7 cellular contexts compared by ENCODE assay signal in genomic region chr1:145960468-145961108, GRCh38. TPM values are rescaled to one million over a fixed set of nuclear protein-coding genes. Genes with fewer than 3 reads are reported as not detected.
DNase-seq lines count a peak whose midpoint lies in the region; ATAC-seq, FAIRE-seq and TF ChIP-seq lines count a peak whose summit lies in the region.

No MANE protein-coding gene starts in this region.

- H2AFZ ChIP-seq in endothelial cell of umbilical vein (ENCODE audit: low read depth, low read length): peak overlapping the region; percentile 95

- H3K9ac ChIP-seq in endothelial cell of umbilical vein (replicated peaks; ENCODE audit: extremely low read depth, insufficient read depth, low read length): peak overlapping the region; percentile 53

- no peak for TF ChIP-seq EP300 in stomach (IDR thresholded peaks at IDR 0.05)

- intact Hi-C loops in endothelial cell of umbilical vein (cut with micrococcal nuclease): no loop called here
- intact Hi-C loops in stomach (cut with DNase I; ENCODE audit: low total_unique reads): no loop called here

- FAIRE-seq in endothelial cell of umbilical vein (lab: Jason Lieb, UNC): peak; percentile 87

- no peaks in the 10 kb centered on the region for H3K9me3 ChIP-seq in endothelial cell of umbilical vein (replicated peaks; ENCODE audit: control insufficient read depth, insufficient read depth, low read length)
- no peaks in the 10 kb centered on the region for H3K9me3 ChIP-seq in stomach

- H3K36me3 ChIP-seq in endothelial cell of umbilical vein (ENCODE audit: control insufficient read depth in 2 of 2, extremely low read depth in 1 of 2, insufficient read depth in 2 of 2, low read length in 2 of 2) (no peaks in the 10 kb centered on the region), stomach (no peaks in the 10 kb centered on the region)

- peak; percentile 9 for ATAC-seq in activated CD8-positive, alpha-beta T cell treated with anti-CD3 and anti-CD28 coated beads, Interleukin-2, amount 10 ng/mL, durations not matched to agents 7 days and 5 days

- dilution Hi-C loops in endothelial cell of umbilical vein (cut with MboI; ENCODE audit: extremely low pct_ligation_motif_present, low sequenced_read_pairs): no loop called here

- peaks cover 3% of the 10 kb centered on the region for H3K36me3 Mint-ChIP-seq in activated CD8-positive, alpha-beta T cell treated with anti-CD3 and anti-CD28 coated beads, Interleukin-2, amount 10 ng/mL, durations not matched to agents 7 days and 5 days (ENCODE audit: low read depth)

- DNase-seq in NCI-H2171 (lab: John Stamatoyannopoulos, UW) (peak; percentile 46), endothelial cell of umbilical vein (ENCODE audit: low read depth, low spot score) (peak; percentile 72), mesenteric fat pad (ENCODE audit: low spot score) (peak; percentile 94), stomach (peak; percentile 70), NCI-H446 treated with DMSO at 0.1 percent for 48 hours (lab: John Stamatoyannopoulos, UW) (no peak)
- peak; percentile 63 for DNase-seq in activated CD8-positive, alpha-beta T cell treated with anti-CD3 and anti-CD28 coated beads, Interleukin-2, amount 10 ng/mL, durations not matched to agents 7 days and 5 days

- peak overlapping the region; percentile 86 for H3K4me2 ChIP-seq in endothelial cell of umbilical vein (ENCODE audit: insufficient read depth, low read length)

- H3K4me1 ChIP-seq in endothelial cell of umbilical vein (ENCODE audit: control insufficient read depth, extremely low read depth, insufficient read depth, low read length): peaks cover 51% of the 10 kb centered on the region
- H3K4me1 ChIP-seq in stomach: peaks cover 30 to 85% (median 75%) of the 10 kb centered on the region in 4 donors

- H3K79me2 ChIP-seq in endothelial cell of umbilical vein (ENCODE audit: control insufficient read depth, insufficient read depth, low read length): peaks cover 17% of the 10 kb centered on the region

- H3K27me3 ChIP-seq in endothelial cell of umbilical vein (ENCODE audit: control insufficient read depth in 2 of 2, insufficient read depth in 2 of 2, low read length in 2 of 2) (no peaks in the 10 kb centered on the region), stomach (peaks cover 0 to 14% (median 8%) of the 10 kb centered on the region in 3 donors)

- H3K4me3 ChIP-seq in GM12875 (ENCODE audit: low read depth, low read length) (peak overlapping the region; percentile 61), endothelial cell of umbilical vein (replicated peaks in 1 of 3; ENCODE audit: insufficient read depth in 1 of 3, low read depth in 1 of 3, low read length in 3 of 3) (peak overlapping the region; percentile 32 to 75 (median 73)), stomach (peak overlapping the region; percentile 52 to 65 (median 59))

- H3K27me3 Mint-ChIP-seq in activated CD8-positive, alpha-beta T cell treated with anti-CD3 and anti-CD28 coated beads, Interleukin-2, amount 10 ng/mL, durations not matched to agents 7 days and 5 days (ENCODE audit: low read depth): no peaks in the 10 kb centered on the region

- no peaks in the 10 kb centered on the region for H4K20me1 ChIP-seq in endothelial cell of umbilical vein (replicated peaks; ENCODE audit: control insufficient read depth, extremely low read depth, insufficient read depth, low read length)

- no peak for TF ChIP-seq POLR2A in endothelial cell of umbilical vein (IDR thresholded peaks at IDR 0.05; ENCODE audit: low read depth, low read length)
- TF ChIP-seq POLR2A in stomach (IDR thresholded peaks at IDR 0.05): peak in 1 of 4 donors; percentile 30

- peak overlapping the region; percentile 84 for H3K27ac Mint-ChIP-seq in activated CD8-positive, alpha-beta T cell treated with anti-CD3 and anti-CD28 coated beads, Interleukin-2, amount 10 ng/mL, durations not matched to agents 7 days and 5 days

- POLR2A ChIA-PET in activated CD8-positive, alpha-beta T cell treated with anti-CD3 and anti-CD28 coated beads, Interleukin-2, amount 10 ng/mL, durations not matched to agents 7 days and 5 days (lab: Charles Lee): interaction anchor here (1.5 kb wide), 1 partner anchor 18 kb away, joined by 3 read pairs; no protein-coding TSS in a partner anchor
- POLR2A ChIA-PET in endothelial cell of umbilical vein (lab: Charles Lee): no interaction called here

- H3K27ac ChIP-seq in endothelial cell of umbilical vein (ENCODE audit: insufficient read depth, low read depth, low read length) (no peak overlapping the region), stomach (peak overlapping the region; percentile 73 to 99 (median 91))

- peak overlapping the region; percentile 87 for H3K4me3 Mint-ChIP-seq in activated CD8-positive, alpha-beta T cell treated with anti-CD3 and anti-CD28 coated beads, Interleukin-2, amount 10 ng/mL, durations not matched to agents 7 days and 5 days

- TF ChIP-seq CTCF in GM12875 (IDR thresholded peaks at IDR 0.05; ENCODE audit: borderline replicate concordance, insufficient read depth, low read depth, low read length) (no peak), endothelial cell of umbilical vein (IDR thresholded peaks at IDR 0.05; ENCODE audit: extremely low read depth in 1 of 2, insufficient read depth in 1 of 2, low read depth in 1 of 2, low read length in 2 of 2) (no peak), stomach (IDR thresholded peaks at IDR 0.05) (peak in 1 of 7 experiments; percentile 14)

- H3K4me1 Mint-ChIP-seq in activated CD8-positive, alpha-beta T cell treated with anti-CD3 and anti-CD28 coated beads, Interleukin-2, amount 10 ng/mL, durations not matched to agents 7 days and 5 days (ENCODE audit: low read depth): peaks cover 69% of the 10 kb centered on the region

- 0 to 1% (median 1%) methylated on average over 22 to 44 of the region's 44 CpGs for WGBS in stomach, 5 donors

- no peaks in the 10 kb centered on the region for H3K9me3 Mint-ChIP-seq in activated CD8-positive, alpha-beta T cell treated with anti-CD3 and anti-CD28 coated beads, Interleukin-2, amount 10 ng/mL, durations not matched to agents 7 days and 5 days (ENCODE audit: insufficient read depth)

- no peaks in the 10 kb centered on the region for H3K9me1 ChIP-seq in endothelial cell of umbilical vein (replicated peaks; ENCODE audit: control insufficient read depth, extremely low read depth, insufficient read depth, low read length)

- CTCF ChIA-PET in activated CD8-positive, alpha-beta T cell treated with anti-CD3 and anti-CD28 coated beads, Interleukin-2, amount 10 ng/mL, durations not matched to agents 7 days and 5 days (lab: Charles Lee): interaction anchor here (1.7 to 7.3 kb wide), 4 partner anchors 18 to 114 kb away, joined by 5 to 98 read pairs (median 49); partner anchors contain the start of genes NUDT17 and RBM8A
- CTCF ChIA-PET in endothelial cell of umbilical vein (lab: Charles Lee): interaction anchor here (1.5 kb wide), 1 partner anchor 47 kb away, joined by 4 read pairs; no protein-coding TSS in a partner anchor

- BruUV-seq in endothelial cell of umbilical vein (replicated peaks; lab: Mats Ljungman, UMichigan): no TSS peak

RNA-seq across cellular contexts. Expression of gene LIX1L, which starts 2.8 kb away (rescaled TPM):
- total RNA-seq in activated CD8-positive, alpha-beta T cell treated with anti-CD3 and anti-CD28 coated beads, Interleukin-2, amount 10 ng/mL, durations not matched to agents 7 days and 5 days: 10 to 100 TPM; 45.8 to 48.4 TPM
- total RNA-seq in endothelial cell of umbilical vein (54.9 and 55.6 TPM in 2 replicates), mesenteric fat pad (26.6 TPM), stomach (10 to 100 TPM in 3 of 5 donors, 1 to 10 TPM in 2; 5.8 to 28.4 (median 14.0) TPM)
- polyA plus RNA-seq in endothelial cell of umbilical vein (48.4 and 56.4 TPM in 2 replicates), stomach (1 to 10 TPM; 7.2 to 8.2 (median 7.4) TPM)
- 50.1 and 53.0 TPM in 2 replicates for polyA plus RNA-seq in endothelial cell of umbilical vein (2011; cell fraction: cytosol; rRNA removed)
- polyA plus RNA-seq in endothelial cell of umbilical vein (2011; cell fraction: nucleus; rRNA removed): 19.2 and 23.4 TPM in 2 replicates
- polyA plus RNA-seq in endothelial cell of umbilical vein (2012): 17.1 and 20.3 TPM in 2 replicates
- polyA minus RNA-seq in endothelial cell of umbilical vein: 47.6 and 49.9 TPM in 2 replicates
- 21.5 TPM for polyA minus RNA-seq in endothelial cell of umbilical vein (2011; cell fraction: cytosol; rRNA and poly(A)+ RNA removed)
- 10.5 and 13.3 TPM in 2 replicates for polyA minus RNA-seq in endothelial cell of umbilical vein (2011; cell fraction: nucleus; rRNA and poly(A)+ RNA removed)

RNA-seq across cellular contexts. Expression of gene ANKRD34A, which starts 3.8 kb away (rescaled TPM):
- total RNA-seq in activated CD8-positive, alpha-beta T cell treated with anti-CD3 and anti-CD28 coated beads, Interleukin-2, amount 10 ng/mL, durations not matched to agents 7 days and 5 days: 1 to 10 TPM; 1.8 to 2.4 TPM
- total RNA-seq in endothelial cell of umbilical vein (0.24 and 0.60 TPM in 2 replicates), mesenteric fat pad (0.74 TPM), stomach (1 to 10 TPM in 1 of 5 donors, under 1 TPM in 2, not detected in 2; 0.73 to 2.6 (median 0.87) TPM)
- polyA plus RNA-seq in endothelial cell of umbilical vein (0.41 and 0.43 TPM in 2 replicates), stomach (under 1 TPM in 2 of 3 donors, not detected in 1; 0.19 to 0.45 TPM)
- polyA plus RNA-seq in endothelial cell of umbilical vein (2011; cell fraction: cytosol; rRNA removed): 0.21 and 0.30 TPM in 2 replicates
- polyA plus RNA-seq in endothelial cell of umbilical vein (2011; cell fraction: nucleus; rRNA removed): 0.84 and 1.1 TPM in 2 replicates
- polyA plus RNA-seq in endothelial cell of umbilical vein (2012): 0.28 and 0.38 TPM in 2 replicates
- polyA minus RNA-seq in endothelial cell of umbilical vein: 0.06 and 0.07 TPM in 2 replicates
- polyA minus RNA-seq in endothelial cell of umbilical vein (2011; cell fraction: cytosol; rRNA and poly(A)+ RNA removed): 0.61 TPM
- 0.29 and 0.58 TPM in 2 replicates for polyA minus RNA-seq in endothelial cell of umbilical vein (2011; cell fraction: nucleus; rRNA and poly(A)+ RNA removed)

RNA-seq across cellular contexts. Expression of gene POLR3GL, which starts 3.9 kb away (rescaled TPM):
- total RNA-seq in activated CD8-positive, alpha-beta T cell treated with anti-CD3 and anti-CD28 coated beads, Interleukin-2, amount 10 ng/mL, durations not matched to agents 7 days and 5 days: 10 to 100 TPM; 25.0 to 26.5 TPM
- total RNA-seq in endothelial cell of umbilical vein (15.3 and 18.8 TPM in 2 replicates), mesenteric fat pad (30.7 TPM), stomach (100 to 1,000 TPM in 1 of 5 donors, 10 to 100 TPM in 3, 1 to 10 TPM in 1; 5.8 to 165 (median 18.9) TPM)
- polyA plus RNA-seq in endothelial cell of umbilical vein (10.6 and 12.4 TPM in 2 replicates), stomach (10 to 100 TPM; 31.4 to 53.2 (median 43.9) TPM)
- polyA plus RNA-seq in endothelial cell of umbilical vein (2011; cell fraction: cytosol; rRNA removed): 17.6 and 19.4 TPM in 2 replicates
- polyA plus RNA-seq in endothelial cell of umbilical vein (2011; cell fraction: nucleus; rRNA removed): 7.8 and 9.3 TPM in 2 replicates
- polyA plus RNA-seq in endothelial cell of umbilical vein (2012): 26.8 and 28.7 TPM in 2 replicates
- polyA minus RNA-seq in endothelial cell of umbilical vein: 6.5 and 6.9 TPM in 2 replicates
- 2.2 TPM for polyA minus RNA-seq in endothelial cell of umbilical vein (2011; cell fraction: cytosol; rRNA and poly(A)+ RNA removed)
- 2.4 and 4.9 TPM in 2 replicates for polyA minus RNA-seq in endothelial cell of umbilical vein (2011; cell fraction: nucleus; rRNA and poly(A)+ RNA removed)

RNA-seq across cellular contexts. Expression of gene RBM8A, which starts 33.3 kb away (rescaled TPM):
- 100 to 1,000 TPM; 202 to 204 TPM for total RNA-seq in activated CD8-positive, alpha-beta T cell treated with anti-CD3 and anti-CD28 coated beads, Interleukin-2, amount 10 ng/mL, durations not matched to agents 7 days and 5 days
- total RNA-seq in endothelial cell of umbilical vein: 194 and 200 TPM in 2 replicates
- 101 and 192 TPM in 2 replicates for polyA plus RNA-seq in endothelial cell of umbilical vein
- polyA plus RNA-seq in endothelial cell of umbilical vein (2011; cell fraction: cytosol; rRNA removed): 216 and 336 TPM in 2 replicates
- 97.5 and 169 TPM in 2 replicates for polyA plus RNA-seq in endothelial cell of umbilical vein (2011; cell fraction: nucleus; rRNA removed)
- polyA plus RNA-seq in endothelial cell of umbilical vein (2012): 204 and 291 TPM in 2 replicates
- polyA minus RNA-seq in endothelial cell of umbilical vein: 54.6 and 71.6 TPM in 2 replicates
- polyA minus RNA-seq in endothelial cell of umbilical vein (2011; cell fraction: cytosol; rRNA and poly(A)+ RNA removed): 52.4 TPM
- polyA minus RNA-seq in endothelial cell of umbilical vein (2011; cell fraction: nucleus; rRNA and poly(A)+ RNA removed): 25.6 and 33.6 TPM in 2 replicates
- 110 TPM for total RNA-seq in mesenteric fat pad
- total RNA-seq in stomach: 10 to 100 TPM in 4 of 5 donors, 1 to 10 TPM in 1; 9.3 to 81.3 (median 44.6) TPM
- 100 to 1,000 TPM in 2 of 3 donors, 10 to 100 TPM in 1; 79.3 to 113 (median 101) TPM for polyA plus RNA-seq in stomach

RNA-seq across cellular contexts. Expression of gene TXNIP, which starts 35.8 kb away (rescaled TPM):
- total RNA-seq in activated CD8-positive, alpha-beta T cell treated with anti-CD3 and anti-CD28 coated beads, Interleukin-2, amount 10 ng/mL, durations not matched to agents 7 days and 5 days: 100 to 1,000 TPM; 190 to 195 TPM
- total RNA-seq in endothelial cell of umbilical vein: 7.6 and 9.1 TPM in 2 replicates
- polyA plus RNA-seq in endothelial cell of umbilical vein: 21.8 and 31.3 TPM in 2 replicates
- polyA plus RNA-seq in endothelial cell of umbilical vein (2011; cell fraction: cytosol; rRNA removed): 15.1 and 18.3 TPM in 2 replicates
- polyA plus RNA-seq in endothelial cell of umbilical vein (2011; cell fraction: nucleus; rRNA removed): 15.3 and 21.3 TPM in 2 replicates
- polyA plus RNA-seq in endothelial cell of umbilical vein (2012): 14.7 and 22.5 TPM in 2 replicates
- 53.0 and 74.0 TPM in 2 replicates for polyA minus RNA-seq in endothelial cell of umbilical vein
- polyA minus RNA-seq in endothelial cell of umbilical vein (2011; cell fraction: cytosol; rRNA and poly(A)+ RNA removed): 125 TPM
- 15.0 and 23.3 TPM in 2 replicates for polyA minus RNA-seq in endothelial cell of umbilical vein (2011; cell fraction: nucleus; rRNA and poly(A)+ RNA removed)
- total RNA-seq in mesenteric fat pad: 692 TPM
- total RNA-seq in stomach: 1,000 to 10,000 TPM in 3 of 5 donors, 100 to 1,000 TPM in 2; 204 to 3,386 (median 1,054) TPM
- 100 to 1,000 TPM; 217 to 613 (median 334) TPM for polyA plus RNA-seq in stomach
